ENCODE assay signal across 1 cellular context in the genomic region with DNA sequence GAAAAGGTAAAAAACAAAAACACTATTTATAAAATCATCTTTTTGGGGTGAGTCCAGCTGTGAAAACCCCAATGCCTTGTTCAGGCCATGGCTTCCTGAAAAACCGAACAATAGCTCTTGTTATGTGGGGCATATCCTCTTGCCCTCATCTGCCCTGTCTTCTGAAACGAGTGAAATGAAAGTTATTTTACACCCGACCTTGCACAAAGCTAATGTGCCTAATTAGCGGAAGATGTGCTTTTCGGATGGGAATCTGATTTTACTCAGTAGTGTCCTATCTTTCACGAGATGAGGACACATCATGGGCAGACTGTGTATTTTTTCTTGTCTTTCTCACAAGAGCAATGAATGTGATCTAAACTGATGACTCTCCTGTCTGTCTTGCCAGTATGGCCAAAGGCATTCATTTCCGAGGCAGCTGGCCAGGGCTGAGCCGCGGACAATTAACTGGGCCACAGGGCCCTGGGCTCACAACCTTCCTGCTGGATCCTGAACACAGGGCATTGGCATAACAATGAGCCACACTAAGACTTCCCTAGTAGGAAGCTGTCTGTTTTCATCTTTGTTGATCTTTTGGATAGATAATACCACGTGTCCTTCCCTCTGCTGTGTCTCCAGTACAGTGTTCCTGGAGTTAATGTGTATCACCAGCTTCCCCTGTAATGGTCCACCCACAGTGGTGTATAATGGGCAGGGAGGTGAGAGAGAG.
TF ChIP-seq lines count a peak whose summit lies in the region.

No MANE protein-coding gene starts in this region.

TF ChIP-seq in HepG2, 621 proteins besides CTCF, POLR2A, EP300 and RAD21 (continued from another document and continues in another):
- TF ChIP-seq, protein P1, sequence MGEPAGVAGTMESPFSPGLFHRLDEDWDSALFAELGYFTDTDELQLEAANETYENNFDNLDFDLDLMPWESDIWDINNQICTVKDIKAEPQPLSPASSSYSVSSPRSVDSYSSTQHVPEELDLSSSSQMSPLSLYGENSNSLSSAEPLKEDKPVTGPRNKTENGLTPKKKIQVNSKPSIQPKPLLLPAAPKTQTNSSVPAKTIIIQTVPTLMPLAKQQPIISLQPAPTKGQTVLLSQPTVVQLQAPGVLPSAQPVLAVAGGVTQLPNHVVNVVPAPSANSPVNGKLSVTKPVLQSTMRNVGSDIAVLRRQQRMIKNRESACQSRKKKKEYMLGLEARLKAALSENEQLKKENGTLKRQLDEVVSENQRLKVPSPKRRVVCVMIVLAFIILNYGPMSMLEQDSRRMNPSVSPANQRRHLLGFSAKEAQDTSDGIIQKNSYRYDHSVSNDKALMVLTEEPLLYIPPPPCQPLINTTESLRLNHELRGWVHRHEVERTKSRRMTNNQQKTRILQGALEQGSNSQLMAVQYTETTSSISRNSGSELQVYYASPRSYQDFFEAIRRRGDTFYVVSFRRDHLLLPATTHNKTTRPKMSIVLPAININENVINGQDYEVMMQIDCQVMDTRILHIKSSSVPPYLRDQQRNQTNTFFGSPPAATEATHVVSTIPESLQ (CRISPR knock-in tag; conservative IDR thresholded peaks at IDR 0.05) = no peak
- TF ChIP-seq ZNF44 (CRISPR knock-in tag; IDR thresholded peaks at IDR 0.05) = no peak
- TF ChIP-seq ZNF136 (CRISPR knock-in tag; IDR thresholded peaks at IDR 0.05; ENCODE audit: low read depth) = no peak
- TF ChIP-seq, protein P2, sequence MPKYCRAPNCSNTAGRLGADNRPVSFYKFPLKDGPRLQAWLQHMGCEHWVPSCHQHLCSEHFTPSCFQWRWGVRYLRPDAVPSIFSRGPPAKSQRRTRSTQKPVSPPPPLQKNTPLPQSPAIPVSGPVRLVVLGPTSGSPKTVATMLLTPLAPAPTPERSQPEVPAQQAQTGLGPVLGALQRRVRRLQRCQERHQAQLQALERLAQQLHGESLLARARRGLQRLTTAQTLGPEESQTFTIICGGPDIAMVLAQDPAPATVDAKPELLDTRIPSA (CRISPR knock-in tag; IDR thresholded peaks at IDR 0.05; ENCODE audit: borderline replicate concordance) = no peak
- no peak for TF ChIP-seq MIER3 (CRISPR knock-in tag; IDR thresholded peaks at IDR 0.05; ENCODE audit: borderline replicate concordance)
- TF ChIP-seq HOXA9 (CRISPR knock-in tag; IDR thresholded peaks at IDR 0.05; ENCODE audit: borderline replicate concordance) = no peak
- TF ChIP-seq U2AF2 (IDR thresholded peaks at IDR 0.05; ENCODE audit: low read depth, low read length) = no peak
- TF ChIP-seq, protein P3, sequence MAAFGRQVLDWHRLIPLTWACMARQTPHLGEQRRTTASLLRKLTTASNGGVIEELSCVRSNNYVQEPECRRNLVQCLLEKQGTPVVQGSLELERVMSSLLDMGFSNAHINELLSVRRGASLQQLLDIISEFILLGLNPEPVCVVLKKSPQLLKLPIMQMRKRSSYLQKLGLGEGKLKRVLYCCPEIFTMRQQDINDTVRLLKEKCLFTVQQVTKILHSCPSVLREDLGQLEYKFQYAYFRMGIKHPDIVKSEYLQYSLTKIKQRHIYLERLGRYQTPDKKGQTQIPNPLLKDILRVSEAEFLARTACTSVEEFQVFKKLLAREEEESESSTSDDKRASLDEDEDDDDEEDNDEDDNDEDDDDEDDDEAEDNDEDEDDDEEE (CRISPR knock-in tag; IDR thresholded peaks at IDR 0.05) = no peak
- no peak for TF ChIP-seq CREM (IDR thresholded peaks at IDR 0.05)
- TF ChIP-seq CREM (CRISPR knock-in tag; IDR thresholded peaks at IDR 0.05) = no peak
- TF ChIP-seq, protein P4, sequence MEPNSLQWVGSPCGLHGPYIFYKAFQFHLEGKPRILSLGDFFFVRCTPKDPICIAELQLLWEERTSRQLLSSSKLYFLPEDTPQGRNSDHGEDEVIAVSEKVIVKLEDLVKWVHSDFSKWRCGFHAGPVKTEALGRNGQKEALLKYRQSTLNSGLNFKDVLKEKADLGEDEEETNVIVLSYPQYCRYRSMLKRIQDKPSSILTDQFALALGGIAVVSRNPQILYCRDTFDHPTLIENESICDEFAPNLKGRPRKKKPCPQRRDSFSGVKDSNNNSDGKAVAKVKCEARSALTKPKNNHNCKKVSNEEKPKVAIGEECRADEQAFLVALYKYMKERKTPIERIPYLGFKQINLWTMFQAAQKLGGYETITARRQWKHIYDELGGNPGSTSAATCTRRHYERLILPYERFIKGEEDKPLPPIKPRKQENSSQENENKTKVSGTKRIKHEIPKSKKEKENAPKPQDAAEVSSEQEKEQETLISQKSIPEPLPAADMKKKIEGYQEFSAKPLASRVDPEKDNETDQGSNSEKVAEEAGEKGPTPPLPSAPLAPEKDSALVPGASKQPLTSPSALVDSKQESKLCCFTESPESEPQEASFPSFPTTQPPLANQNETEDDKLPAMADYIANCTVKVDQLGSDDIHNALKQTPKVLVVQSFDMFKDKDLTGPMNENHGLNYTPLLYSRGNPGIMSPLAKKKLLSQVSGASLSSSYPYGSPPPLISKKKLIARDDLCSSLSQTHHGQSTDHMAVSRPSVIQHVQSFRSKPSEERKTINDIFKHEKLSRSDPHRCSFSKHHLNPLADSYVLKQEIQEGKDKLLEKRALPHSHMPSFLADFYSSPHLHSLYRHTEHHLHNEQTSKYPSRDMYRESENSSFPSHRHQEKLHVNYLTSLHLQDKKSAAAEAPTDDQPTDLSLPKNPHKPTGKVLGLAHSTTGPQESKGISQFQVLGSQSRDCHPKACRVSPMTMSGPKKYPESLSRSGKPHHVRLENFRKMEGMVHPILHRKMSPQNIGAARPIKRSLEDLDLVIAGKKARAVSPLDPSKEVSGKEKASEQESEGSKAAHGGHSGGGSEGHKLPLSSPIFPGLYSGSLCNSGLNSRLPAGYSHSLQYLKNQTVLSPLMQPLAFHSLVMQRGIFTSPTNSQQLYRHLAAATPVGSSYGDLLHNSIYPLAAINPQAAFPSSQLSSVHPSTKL (CRISPR knock-in tag; IDR thresholded peaks at IDR 0.05) = peak; percentile 62
- TF ChIP-seq, protein P5, sequence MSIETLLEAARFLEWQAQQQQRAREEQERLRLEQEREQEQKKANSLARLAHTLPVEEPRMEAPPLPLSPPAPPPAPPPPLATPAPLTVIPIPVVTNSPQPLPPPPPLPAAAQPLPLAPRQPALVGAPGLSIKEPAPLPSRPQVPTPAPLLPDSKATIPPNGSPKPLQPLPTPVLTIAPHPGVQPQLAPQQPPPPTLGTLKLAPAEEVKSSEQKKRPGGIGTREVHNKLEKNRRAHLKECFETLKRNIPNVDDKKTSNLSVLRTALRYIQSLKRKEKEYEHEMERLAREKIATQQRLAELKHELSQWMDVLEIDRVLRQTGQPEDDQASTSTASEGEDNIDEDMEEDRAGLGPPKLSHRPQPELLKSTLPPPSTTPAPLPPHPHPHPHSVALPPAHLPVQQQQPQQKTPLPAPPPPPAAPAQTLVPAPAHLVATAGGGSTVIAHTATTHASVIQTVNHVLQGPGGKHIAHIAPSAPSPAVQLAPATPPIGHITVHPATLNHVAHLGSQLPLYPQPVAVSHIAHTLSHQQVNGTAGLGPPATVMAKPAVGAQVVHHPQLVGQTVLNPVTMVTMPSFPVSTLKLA (IDR thresholded peaks at IDR 0.05) = no peak
- TF ChIP-seq, protein P6, sequence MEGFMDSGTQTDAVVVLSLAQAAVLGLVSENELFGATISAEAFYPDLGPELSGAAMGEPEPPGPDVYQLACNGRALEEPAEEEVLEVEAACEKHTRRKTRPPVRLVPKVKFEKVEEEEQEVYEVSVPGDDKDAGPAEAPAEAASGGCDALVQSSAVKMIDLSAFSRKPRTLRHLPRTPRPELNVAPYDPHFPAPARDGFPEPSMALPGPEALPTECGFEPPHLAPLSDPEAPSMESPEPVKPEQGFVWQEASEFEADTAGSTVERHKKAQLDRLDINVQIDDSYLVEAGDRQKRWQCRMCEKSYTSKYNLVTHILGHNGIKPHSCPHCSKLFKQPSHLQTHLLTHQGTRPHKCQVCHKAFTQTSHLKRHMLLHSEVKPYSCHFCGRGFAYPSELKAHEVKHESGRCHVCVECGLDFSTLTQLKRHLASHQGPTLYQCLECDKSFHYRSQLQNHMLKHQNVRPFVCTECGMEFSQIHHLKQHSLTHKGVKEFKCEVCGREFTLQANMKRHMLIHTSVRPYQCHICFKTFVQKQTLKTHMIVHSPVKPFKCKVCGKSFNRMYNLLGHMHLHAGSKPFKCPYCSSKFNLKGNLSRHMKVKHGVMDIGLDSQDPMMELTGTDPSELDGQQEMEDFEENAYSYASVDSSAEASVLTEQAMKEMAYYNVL (CRISPR knock-in tag; IDR thresholded peaks at IDR 0.05; ENCODE audit: borderline replicate concordance) = no peak
- TF ChIP-seq NAIF1 (CRISPR knock-in tag; IDR thresholded peaks at IDR 0.05; ENCODE audit: borderline replicate concordance) = no peak
- no peak for TF ChIP-seq ZFAT (CRISPR knock-in tag; conservative IDR thresholded peaks at IDR 0.05)
- TF ChIP-seq, protein P7, sequence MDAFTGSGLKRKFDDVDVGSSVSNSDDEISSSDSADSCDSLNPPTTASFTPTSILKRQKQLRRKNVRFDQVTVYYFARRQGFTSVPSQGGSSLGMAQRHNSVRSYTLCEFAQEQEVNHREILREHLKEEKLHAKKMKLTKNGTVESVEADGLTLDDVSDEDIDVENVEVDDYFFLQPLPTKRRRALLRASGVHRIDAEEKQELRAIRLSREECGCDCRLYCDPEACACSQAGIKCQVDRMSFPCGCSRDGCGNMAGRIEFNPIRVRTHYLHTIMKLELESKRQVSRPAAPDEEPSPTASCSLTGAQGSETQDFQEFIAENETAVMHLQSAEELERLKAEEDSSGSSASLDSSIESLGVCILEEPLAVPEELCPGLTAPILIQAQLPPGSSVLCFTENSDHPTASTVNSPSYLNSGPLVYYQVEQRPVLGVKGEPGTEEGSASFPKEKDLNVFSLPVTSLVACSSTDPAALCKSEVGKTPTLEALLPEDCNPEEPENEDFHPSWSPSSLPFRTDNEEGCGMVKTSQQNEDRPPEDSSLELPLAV (CRISPR knock-in tag; conservative IDR thresholded peaks at IDR 0.05; ENCODE audit: low read depth) = no peak
- TF ChIP-seq ERF (CRISPR knock-in tag; IDR thresholded peaks at IDR 0.05) = peak; percentile 57; the same call in 1 of the 2 replicates
- TF ChIP-seq, protein P8, sequence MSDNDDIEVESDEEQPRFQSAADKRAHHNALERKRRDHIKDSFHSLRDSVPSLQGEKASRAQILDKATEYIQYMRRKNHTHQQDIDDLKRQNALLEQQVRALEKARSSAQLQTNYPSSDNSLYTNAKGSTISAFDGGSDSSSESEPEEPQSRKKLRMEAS (IDR thresholded peaks at IDR 0.05) = peak; percentile 40; the same call in 1 of the 2 replicates
- TF ChIP-seq, protein P9, sequence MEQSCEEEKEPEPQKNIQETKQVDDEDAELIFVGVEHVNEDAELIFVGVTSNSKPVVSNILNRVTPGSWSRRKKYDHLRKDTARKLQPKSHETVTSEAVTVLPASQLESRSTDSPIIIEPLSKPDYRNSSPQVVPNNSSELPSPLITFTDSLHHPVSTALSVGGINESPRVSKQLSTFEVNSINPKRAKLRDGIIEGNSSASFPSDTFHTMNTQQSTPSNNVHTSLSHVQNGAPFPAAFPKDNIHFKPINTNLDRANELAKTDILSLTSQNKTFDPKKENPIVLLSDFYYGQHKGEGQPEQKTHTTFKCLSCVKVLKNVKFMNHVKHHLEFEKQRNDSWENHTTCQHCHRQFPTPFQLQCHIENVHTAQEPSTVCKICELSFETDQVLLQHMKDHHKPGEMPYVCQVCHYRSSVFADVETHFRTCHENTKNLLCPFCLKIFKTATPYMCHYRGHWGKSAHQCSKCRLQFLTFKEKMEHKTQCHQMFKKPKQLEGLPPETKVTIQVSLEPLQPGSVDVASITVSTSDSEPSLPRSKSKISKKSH (CRISPR knock-in tag; IDR thresholded peaks at IDR 0.05; ENCODE audit: borderline replicate concordance) = no peak
- no peak for TF ChIP-seq KDM4B (CRISPR knock-in tag; IDR thresholded peaks at IDR 0.05)
- no peak for TF ChIP-seq ARNT2 (CRISPR knock-in tag; IDR thresholded peaks at IDR 0.05; ENCODE audit: low read depth)
- TF ChIP-seq, protein P10, sequence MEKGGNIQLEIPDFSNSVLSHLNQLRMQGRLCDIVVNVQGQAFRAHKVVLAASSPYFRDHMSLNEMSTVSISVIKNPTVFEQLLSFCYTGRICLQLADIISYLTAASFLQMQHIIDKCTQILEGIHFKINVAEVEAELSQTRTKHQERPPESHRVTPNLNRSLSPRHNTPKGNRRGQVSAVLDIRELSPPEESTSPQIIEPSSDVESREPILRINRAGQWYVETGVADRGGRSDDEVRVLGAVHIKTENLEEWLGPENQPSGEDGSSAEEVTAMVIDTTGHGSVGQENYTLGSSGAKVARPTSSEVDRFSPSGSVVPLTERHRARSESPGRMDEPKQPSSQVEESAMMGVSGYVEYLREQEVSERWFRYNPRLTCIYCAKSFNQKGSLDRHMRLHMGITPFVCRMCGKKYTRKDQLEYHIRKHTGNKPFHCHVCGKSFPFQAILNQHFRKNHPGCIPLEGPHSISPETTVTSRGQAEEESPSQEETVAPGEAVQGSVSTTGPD (CRISPR knock-in tag; IDR thresholded peaks at IDR 0.05) = no peak
- TF ChIP-seq, protein P11, sequence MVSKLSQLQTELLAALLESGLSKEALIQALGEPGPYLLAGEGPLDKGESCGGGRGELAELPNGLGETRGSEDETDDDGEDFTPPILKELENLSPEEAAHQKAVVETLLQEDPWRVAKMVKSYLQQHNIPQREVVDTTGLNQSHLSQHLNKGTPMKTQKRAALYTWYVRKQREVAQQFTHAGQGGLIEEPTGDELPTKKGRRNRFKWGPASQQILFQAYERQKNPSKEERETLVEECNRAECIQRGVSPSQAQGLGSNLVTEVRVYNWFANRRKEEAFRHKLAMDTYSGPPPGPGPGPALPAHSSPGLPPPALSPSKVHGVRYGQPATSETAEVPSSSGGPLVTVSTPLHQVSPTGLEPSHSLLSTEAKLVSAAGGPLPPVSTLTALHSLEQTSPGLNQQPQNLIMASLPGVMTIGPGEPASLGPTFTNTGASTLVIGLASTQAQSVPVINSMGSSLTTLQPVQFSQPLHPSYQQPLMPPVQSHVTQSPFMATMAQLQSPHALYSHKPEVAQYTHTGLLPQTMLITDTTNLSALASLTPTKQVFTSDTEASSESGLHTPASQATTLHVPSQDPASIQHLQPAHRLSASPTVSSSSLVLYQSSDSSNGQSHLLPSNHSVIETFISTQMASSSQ (IDR thresholded peaks at IDR 0.05; ENCODE audit: low read depth) = no peak
- TF ChIP-seq, protein P11 (CRISPR knock-in tag; IDR thresholded peaks at IDR 0.05; ENCODE audit: borderline replicate concordance) = peak; percentile 28; the same call in 1 of the 2 replicates
- TF ChIP-seq, protein P12, sequence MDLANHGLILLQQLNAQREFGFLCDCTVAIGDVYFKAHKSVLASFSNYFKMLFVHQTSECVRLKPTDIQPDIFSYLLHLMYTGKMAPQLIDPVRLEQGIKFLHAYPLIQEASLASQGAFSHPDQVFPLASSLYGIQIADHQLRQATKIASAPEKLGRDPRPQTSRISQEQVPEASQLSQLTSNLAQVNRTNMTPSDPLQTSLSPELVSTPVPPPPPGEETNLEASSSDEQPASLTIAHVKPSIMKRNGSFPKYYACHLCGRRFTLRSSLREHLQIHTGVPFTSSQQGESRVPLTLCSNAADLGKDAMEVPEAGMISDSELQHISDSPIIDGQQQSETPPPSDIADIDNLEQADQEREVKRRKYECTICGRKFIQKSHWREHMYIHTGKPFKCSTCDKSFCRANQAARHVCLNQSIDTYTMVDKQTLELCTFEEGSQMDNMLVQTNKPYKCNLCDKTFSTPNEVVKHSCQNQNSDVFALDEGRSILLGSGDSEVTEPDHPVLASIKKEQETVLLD (CRISPR knock-in tag; IDR thresholded peaks at IDR 0.05; ENCODE audit: low read depth) = no peak
